In the genomic region with DNA sequence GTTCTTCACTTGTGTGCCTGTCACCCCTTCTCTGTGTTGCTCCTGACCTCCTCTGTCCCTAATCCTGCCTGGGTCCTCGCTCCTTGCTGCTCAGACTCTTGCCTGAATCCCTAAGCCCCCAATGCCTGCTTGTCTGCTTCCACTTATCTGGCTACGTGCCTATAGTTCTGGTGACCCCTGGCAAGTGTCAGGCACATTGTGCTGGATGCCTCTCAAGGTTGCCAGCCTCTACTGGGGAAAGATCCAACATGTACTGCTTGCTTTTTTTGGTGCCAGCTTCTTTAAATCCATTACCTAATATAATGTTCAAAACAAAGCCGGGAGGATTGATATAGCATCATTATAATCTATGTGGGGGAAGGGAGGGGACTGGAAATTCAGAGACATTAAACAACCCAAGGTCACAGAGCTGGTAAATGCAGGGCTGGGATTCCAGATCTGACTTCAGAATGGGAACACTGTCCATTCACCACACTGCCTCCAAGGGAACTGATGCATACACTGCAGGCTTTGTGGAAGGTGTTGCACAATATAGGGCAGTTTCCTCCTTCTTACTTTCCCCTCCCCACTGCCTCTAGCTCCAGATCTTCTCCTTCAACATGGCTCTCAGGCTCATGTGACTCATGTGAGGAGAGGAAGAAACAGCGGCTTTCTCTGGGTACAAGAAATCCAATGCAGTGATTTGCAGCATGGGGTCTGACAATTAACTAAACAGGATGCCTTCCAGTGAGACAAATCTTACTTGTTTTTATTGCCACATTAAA, we compare ENCODE assay signal across 9 cellular contexts.
A peak's percentile ranks its signal among the peaks of the same experiment; 100 is the strongest.
DNase-seq lines count a peak whose midpoint lies in the region; ATAC-seq lines count a peak whose summit lies in the region.
"Had no signal": no experiment of that assay in that cellular context is flagged by ENCODE, and none has a peak within 500 bp of the region (broad histone marks: within the 10 kb centered on the region; RNA-seq: fewer than 3 reads in every experiment).

No MANE protein-coding gene starts in this region.

- intact Hi-C loops in head of caudate nucleus (cut with DNase I), result no loop called here

- H3K36me3 ChIP-seq in SK-N-MC (ENCODE audit: insufficient read depth, low read length), result no peaks in the 10 kb centered on the region

- DNase-seq in ELR (ENCODE audit: low read depth) (peak; percentile 35), SK-N-MC (ENCODE audit: low read depth, low spot score) (no peak), head of caudate nucleus (peak in 23 of 42 donors; percentile 3 to 76 (median 28)), putamen (ENCODE audit: low spot score) (peak; percentile 29), NCI-H524 treated with DMSO at 0.1 percent for 48 hours (lab: John Stamatoyannopoulos, UW) (no peak)
- DNase-seq in stimulated activated CD4-positive, alpha-beta T cell treated with anti-CD3 and anti-CD28 coated beads, Interleukin-1b, Interleukin-23, amount 100 ng/mL, for 48 hours, result no peak
- DNase-seq: stimulated activated naive B cell treated with anti-CD40 and anti-IgM and Interleukin-4, amounts not matched to agents 10 μg/mL and 1 μg/mL and 100 μg/mL, for 72 hours had no signal

- no peak overlapping the region for H3K9ac ChIP-seq in SK-N-MC (ENCODE audit: insufficient read length)

- peak overlapping the region; percentile 1; the same call in 1 of the 2 replicates for H3K27ac ChIP-seq in SK-N-MC

- ATAC-seq in GM21576 (IDR thresholded peaks at IDR 0.05; ENCODE audit: unreplicated experiment) (no peak), HG02840 (IDR thresholded peaks at IDR 0.05; ENCODE audit: low FRiP score, unreplicated experiment) (no peak)
- ATAC-seq: stimulated activated naive B cell treated with anti-CD40 and anti-IgM and Interleukin-4, amounts not matched to agents 10 μg/mL and 1 μg/mL and 100 μg/mL, for 72 hours had no signal

- H3K9me3 ChIP-seq in SK-N-MC (ENCODE audit: low read depth, low read length), result no peaks in the 10 kb centered on the region

- H3K4me3 ChIP-seq in SK-N-MC, result no peak overlapping the region

Comparison
In these comparisons a context has a peak if more than half of its experiments do, and no peak if none do; other contexts are left out.
1. DNase-seq: peak in ELR (single experiment), head of caudate nucleus (23 of 42) and putamen (single experiment); none in SK-N-MC (single experiment), NCI-H524 treated with DMSO at 0.1 percent for 48 hours (single experiment) and stimulated activated CD4-positive, alpha-beta T cell treated with anti-CD3 and anti-CD28 coated beads, Interleukin-1b, Interleukin-23, amount 100 ng/mL, for 48 hours (single experiment).